ENCODE assay signal across 8 cellular contexts in the genomic region with DNA sequence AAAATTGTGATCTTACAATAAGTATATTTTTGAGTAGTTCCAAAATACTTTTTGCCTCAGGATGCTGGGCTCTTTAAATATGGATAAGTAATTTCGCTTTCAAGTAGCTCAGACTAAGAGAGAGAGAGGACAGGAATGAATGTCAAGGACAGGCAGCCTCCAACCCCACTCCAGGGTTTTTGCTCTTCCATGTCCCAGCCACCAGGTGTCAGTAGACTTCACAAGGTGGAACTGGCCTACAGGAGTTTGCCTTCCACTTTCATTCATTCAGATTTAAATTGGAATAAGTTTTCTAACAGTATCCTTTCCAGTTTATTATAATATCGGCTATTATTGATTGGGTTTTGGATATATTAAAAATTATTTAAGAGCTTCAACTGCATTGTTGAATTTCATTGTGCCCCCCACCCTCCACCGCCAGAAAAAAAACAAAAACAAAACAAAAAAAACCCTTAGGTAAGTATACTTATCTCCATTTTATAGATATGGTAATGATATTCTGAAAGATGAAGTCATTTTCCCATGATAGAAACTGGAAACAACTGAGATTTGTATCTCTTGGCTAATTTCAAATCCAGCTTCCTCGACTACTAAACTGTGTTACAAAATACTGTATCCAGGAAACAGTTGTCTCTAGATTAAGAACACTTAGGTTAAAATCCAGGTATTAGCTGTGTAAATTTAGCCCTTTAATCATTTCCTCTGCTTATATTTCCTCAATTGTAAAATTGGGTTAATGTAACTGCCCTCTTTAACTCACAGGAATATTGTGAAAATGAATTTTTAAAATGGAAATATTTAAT.
A peak's percentile ranks its signal among the peaks of the same experiment; 100 is the strongest.
DNase-seq lines count a peak whose midpoint lies in the region; ATAC-seq lines count a peak whose summit lies in the region.

No MANE protein-coding gene starts in this region.

- H3K27ac Mint-ChIP-seq in activated CD4-positive, alpha-beta memory T cell treated with anti-CD3 and anti-CD28 coated beads for 36 hours: no peak overlapping the region

- POLR2A ChIA-PET in activated CD4-positive, alpha-beta memory T cell treated with anti-CD3 and anti-CD28 coated beads for 36 hours (lab: Charles Lee): no interaction called here

- DNase-seq in Daoy (ENCODE audit: low read depth): peak; percentile 45
- peak; percentile 46 for DNase-seq in NCI-H2196 treated with DMSO at 0.1 percent for 48 hours (lab: John Stamatoyannopoulos, UW; ENCODE audit: unreplicated experiment)
- peak; percentile 36 for DNase-seq in activated CD4-positive, alpha-beta memory T cell treated with anti-CD3 and anti-CD28 coated beads for 36 hours
- peak; percentile 79 for DNase-seq in globus pallidus (ENCODE audit: low spot score)
- peak; percentile 69 for DNase-seq in putamen (ENCODE audit: low spot score)
- no peak for DNase-seq in OCI-M2 (lab: John Stamatoyannopoulos, UW; ENCODE audit: unreplicated experiment)

- no peak overlapping the region for H3K4me3 Mint-ChIP-seq in activated CD4-positive, alpha-beta memory T cell treated with anti-CD3 and anti-CD28 coated beads for 36 hours

- intact Hi-C loops in activated CD4-positive, alpha-beta memory T cell treated with anti-CD3 and anti-CD28 coated beads for 36 hours (cut with micrococcal nuclease): no loop called here

- H3K27me3 Mint-ChIP-seq in activated CD4-positive, alpha-beta memory T cell treated with anti-CD3 and anti-CD28 coated beads for 36 hours: no peaks in the 10 kb centered on the region

- no peaks in the 10 kb centered on the region for H3K36me3 Mint-ChIP-seq in activated CD4-positive, alpha-beta memory T cell treated with anti-CD3 and anti-CD28 coated beads for 36 hours

- no peaks in the 10 kb centered on the region for H3K9me3 Mint-ChIP-seq in activated CD4-positive, alpha-beta memory T cell treated with anti-CD3 and anti-CD28 coated beads for 36 hours

- CTCF ChIA-PET in activated CD4-positive, alpha-beta memory T cell treated with anti-CD3 and anti-CD28 coated beads for 36 hours (lab: Charles Lee): interaction anchor here (0.5 to 2.2 kb wide), 5 partner anchors 11 to 1427 kb away, joined by 3 to 23 read pairs (median 3); no protein-coding TSS in a partner anchor

- ATAC-seq in GM19397 (IDR thresholded peaks at IDR 0.05; ENCODE audit: unreplicated experiment): peak; percentile 86
- peak; percentile 98 for ATAC-seq in HG03342 (IDR thresholded peaks at IDR 0.05; ENCODE audit: unreplicated experiment)

- H3K4me1 Mint-ChIP-seq in activated CD4-positive, alpha-beta memory T cell treated with anti-CD3 and anti-CD28 coated beads for 36 hours (ENCODE audit: low read depth): no peaks in the 10 kb centered on the region
